ENCODE assay signal across 1 cellular context in the genomic region with DNA sequence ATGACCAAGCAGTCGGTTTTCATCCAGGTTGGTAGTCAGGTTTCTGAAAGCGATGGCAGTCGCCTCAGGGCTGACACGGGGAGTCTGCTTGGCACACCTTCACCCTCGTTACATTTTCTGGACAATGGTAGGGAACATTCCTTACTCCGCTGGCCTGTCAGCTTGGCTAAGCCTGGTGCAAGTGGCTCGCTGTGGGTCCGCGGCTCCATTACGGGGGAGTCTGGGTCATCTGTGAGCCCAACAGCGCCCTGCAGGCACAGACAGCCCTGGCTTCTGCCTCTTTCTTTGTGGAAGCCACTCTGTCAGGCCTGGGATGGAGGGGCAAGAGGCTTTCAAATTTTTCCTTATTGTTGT.
TF ChIP-seq lines count a peak whose summit lies in the region.

No MANE protein-coding gene starts in this region.

TF ChIP-seq in GM23338, 12 proteins besides CTCF, POLR2A, EP300 and RAD21 (continued from another document):
- TF ChIP-seq CREB1 (CRISPR knock-in tag; IDR thresholded peaks at IDR 0.05; ENCODE audit: low read depth) (no peak), JUNB (IDR thresholded peaks at IDR 0.05; ENCODE audit: unreplicated experiment) (no peak)
TF ChIP-seq in GM23338: peak in this region for 0.
